Comparison of ENCODE assay signal across 28 cellular contexts in the genomic region with DNA sequence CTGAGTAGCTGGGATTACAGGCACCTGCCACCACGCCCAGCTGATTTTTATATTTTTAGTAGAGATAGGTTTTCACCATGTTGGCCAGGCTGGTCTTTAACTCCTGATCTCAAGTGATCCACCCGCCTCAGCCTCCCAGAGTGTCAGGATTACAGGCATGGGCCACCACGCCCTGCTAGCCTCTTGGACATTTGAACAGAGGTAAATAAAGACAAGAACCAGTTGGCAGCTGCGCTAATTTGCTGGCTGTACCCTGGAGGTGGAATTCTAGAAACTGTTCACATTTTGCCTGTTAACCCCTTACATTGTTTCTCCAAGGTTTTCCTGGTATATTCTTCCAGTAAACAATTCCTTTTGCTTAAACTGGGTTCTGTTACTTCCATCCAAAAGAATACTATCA.
"Had no signal": no experiment of that assay in that cellular context is flagged by ENCODE, and none has a peak within 500 bp of the region (broad histone marks: within the 10 kb centered on the region; RNA-seq: fewer than 3 reads in every experiment).

No MANE protein-coding gene starts in this region.

- H3K27ac ChIP-seq: brain microvascular endothelial cell, right atrium auricular region, thoracic aorta had no signal

- H3K4me1 Mint-ChIP-seq: activated CD4-positive, alpha-beta T cell treated with anti-CD3 and anti-CD28 coated beads for 36 hours; activated CD8-positive, alpha-beta memory T cell treated with anti-CD3 and anti-CD28 coated beads, Interleukin-2, amount 10 ng/mL, durations not matched to agents 7 days and 5 days; naive thymus-derived CD4-positive, alpha-beta T cell; stimulated activated effector memory CD8-positive, alpha-beta T cell treated with anti-CD3 and anti-CD28 coated beads, Interleukin-12 subunit alpha, Interleukin-12 subunit beta, amount 100 ng/mL, for 72 hours had no signal

- H3K27me3 ChIP-seq: brain microvascular endothelial cell, right atrium auricular region had no signal

- H3K27ac Mint-ChIP-seq: activated CD4-positive, alpha-beta T cell treated with anti-CD3 and anti-CD28 coated beads for 36 hours; activated CD8-positive, alpha-beta memory T cell treated with anti-CD3 and anti-CD28 coated beads, Interleukin-2, amount 10 ng/mL, durations not matched to agents 7 days and 5 days; activated CD8-positive, alpha-beta T cell treated with anti-CD3 and anti-CD28 coated beads, Interleukin-2, amount 10 ng/mL, durations not matched to agents 7 days and 5 days; activated naive CD8-positive, alpha-beta T cell; naive thymus-derived CD4-positive, alpha-beta T cell; stimulated activated effector memory CD8-positive, alpha-beta T cell treated with anti-CD3 and anti-CD28 coated beads, Interleukin-12 subunit alpha, Interleukin-12 subunit beta, amount 100 ng/mL, for 72 hours; stimulated activated naive CD8-positive, alpha-beta T cell treated with anti-CD3 and anti-CD28 coated beads, Interleukin-15, Interleukin-2, amounts not matched to agents 100 ng/mL and 50 ng/mL, for 24 hours had no signal

- H3K36me3 ChIP-seq: brain microvascular endothelial cell, right atrium auricular region, thoracic aorta had no signal

- H3K4me3 ChIP-seq: right atrium auricular region, thoracic aorta had no signal

- ATAC-seq: activated CD4-positive, alpha-beta T cell treated with anti-CD3 and anti-CD28 coated beads for 36 hours; activated CD8-positive, alpha-beta memory T cell treated with anti-CD3 and anti-CD28 coated beads, Interleukin-2, amount 10 ng/mL, durations not matched to agents 7 days and 5 days; activated CD8-positive, alpha-beta T cell treated with anti-CD3 and anti-CD28 coated beads, Interleukin-2, amount 10 ng/mL, durations not matched to agents 7 days and 5 days; esophagus mucosa; left cardiac atrium; naive thymus-derived CD4-positive, alpha-beta T cell; stimulated activated effector memory CD8-positive, alpha-beta T cell treated with anti-CD3 and anti-CD28 coated beads, Interleukin-12 subunit alpha, Interleukin-12 subunit beta, amount 100 ng/mL, for 72 hours had no signal

- H3K4me3 Mint-ChIP-seq: activated CD4-positive, alpha-beta T cell treated with anti-CD3 and anti-CD28 coated beads for 36 hours; activated CD8-positive, alpha-beta memory T cell treated with anti-CD3 and anti-CD28 coated beads, Interleukin-2, amount 10 ng/mL, durations not matched to agents 7 days and 5 days; activated CD8-positive, alpha-beta T cell treated with anti-CD3 and anti-CD28 coated beads, Interleukin-2, amount 10 ng/mL, durations not matched to agents 7 days and 5 days; activated naive CD8-positive, alpha-beta T cell; naive thymus-derived CD4-positive, alpha-beta T cell; stimulated activated effector memory CD8-positive, alpha-beta T cell treated with anti-CD3 and anti-CD28 coated beads, Interleukin-12 subunit alpha, Interleukin-12 subunit beta, amount 100 ng/mL, for 72 hours; stimulated activated naive CD8-positive, alpha-beta T cell treated with anti-CD3 and anti-CD28 coated beads, Interleukin-15, Interleukin-2, amounts not matched to agents 100 ng/mL and 50 ng/mL, for 24 hours had no signal

- DNase-seq: activated CD4-positive, alpha-beta T cell treated with anti-CD3 and anti-CD28 coated beads for 36 hours; activated CD4-positive, CD25-positive, alpha-beta regulatory T cell; activated CD8-positive, alpha-beta memory T cell treated with anti-CD3 and anti-CD28 coated beads, Interleukin-2, amount 10 ng/mL, durations not matched to agents 7 days and 5 days; activated CD8-positive, alpha-beta T cell treated with anti-CD3 and anti-CD28 coated beads, Interleukin-2, amount 10 ng/mL, durations not matched to agents 7 days and 5 days; activated effector memory CD4-positive, alpha-beta T cell treated with Interleukin-2 at 50 U/mL for 16 hours; activated naive CD4-positive, alpha-beta T cell treated with Interleukin-2 at 50 U/mL for 16 hours; activated T-cell treated with anti-CD3 and anti-CD28 coated beads, Interleukin-2, amount 50 U/mL, for 48 hours; aorta; brain microvascular endothelial cell; caudate nucleus; cortex of kidney; foreskin fibroblast; head of caudate nucleus; hippocampal formation; left cardiac atrium; midbrain; naive thymus-derived CD4-positive, alpha-beta T cell; occipital lobe; stimulated activated CD4-positive, alpha-beta T cell treated with anti-CD3 and anti-CD28 coated beads, Interleukin-12 subunit alpha, Interleukin-12 subunit beta, amount 100 ng/mL, for 4 hours; stimulated activated CD4-positive, alpha-beta T cell treated with anti-CD3 and anti-CD28 coated beads, Interleukin-4, amount 100 ng/mL, for 24 hours; trophoblast cell had no signal

- H3K9me3 Mint-ChIP-seq: neural crest cell; stimulated activated naive CD8-positive, alpha-beta T cell treated with anti-CD3 and anti-CD28 coated beads, Interleukin-15, Interleukin-2, amounts not matched to agents 100 ng/mL and 50 ng/mL, for 24 hours had no signal

- H3K9me3 ChIP-seq: right atrium auricular region, thoracic aorta had no signal

- H3K27me3 Mint-ChIP-seq: activated CD4-positive, alpha-beta T cell treated with anti-CD3 and anti-CD28 coated beads for 36 hours; activated CD8-positive, alpha-beta memory T cell treated with anti-CD3 and anti-CD28 coated beads, Interleukin-2, amount 10 ng/mL, durations not matched to agents 7 days and 5 days; activated naive CD8-positive, alpha-beta T cell; naive thymus-derived CD4-positive, alpha-beta T cell; stimulated activated naive CD8-positive, alpha-beta T cell treated with anti-CD3 and anti-CD28 coated beads, Interleukin-15, Interleukin-2, amounts not matched to agents 100 ng/mL and 50 ng/mL, for 24 hours had no signal

- H3K36me3 Mint-ChIP-seq: activated CD8-positive, alpha-beta memory T cell treated with anti-CD3 and anti-CD28 coated beads, Interleukin-2, amount 10 ng/mL, durations not matched to agents 7 days and 5 days; activated naive CD8-positive, alpha-beta T cell; naive thymus-derived CD4-positive, alpha-beta T cell; stimulated activated effector memory CD8-positive, alpha-beta T cell treated with anti-CD3 and anti-CD28 coated beads, Interleukin-12 subunit alpha, Interleukin-12 subunit beta, amount 100 ng/mL, for 72 hours had no signal
